In the genomic region with DNA sequence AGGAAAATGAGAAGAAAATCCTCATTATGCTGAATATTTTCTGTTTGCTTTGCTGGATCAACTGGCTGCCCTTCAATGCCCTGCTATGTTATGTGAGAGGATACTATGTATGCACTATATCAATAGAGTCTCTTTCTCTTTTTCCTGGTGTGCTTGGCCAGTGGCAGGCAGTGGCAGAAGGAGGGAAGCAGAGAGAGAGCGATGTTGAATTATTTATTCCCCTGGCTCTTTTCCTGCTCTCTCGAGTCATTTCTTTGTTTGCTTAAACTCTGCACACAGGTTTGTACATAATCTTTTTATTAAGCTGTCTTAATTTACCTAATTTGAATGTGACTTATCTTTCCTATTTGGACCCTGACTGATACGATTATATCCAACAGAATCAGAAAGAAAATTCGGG, we compare ENCODE assay signal across 24 cellular contexts.
DNase-seq lines count a peak whose midpoint lies in the region; ATAC-seq and TF ChIP-seq lines count a peak whose summit lies in the region.
"Had no signal": no experiment of that assay in that cellular context is flagged by ENCODE, and none has a peak within 500 bp of the region (broad histone marks: within the 10 kb centered on the region; RNA-seq: fewer than 3 reads in every experiment).

No MANE protein-coding gene starts in this region.

- no peaks in the 10 kb centered on the region for H3K4me1 ChIP-seq in endodermal cell (ENCODE audit: control insufficient read depth, insufficient read depth, low read length)
- H3K4me1 ChIP-seq: SJSA1 had no signal

- H3K36me3 ChIP-seq in endodermal cell (ENCODE audit: control insufficient read depth, insufficient read depth, low read length), result no peaks in the 10 kb centered on the region
- H3K36me3 ChIP-seq: SJSA1 had no signal

- TF ChIP-seq CTCF in VCaP (conservative IDR thresholded peaks at IDR 0.05) (no peak; the same call in 1 of the 2 replicates), endodermal cell (conservative IDR thresholded peaks at IDR 0.05) (no peak)

- no peak overlapping the region for H3K9ac ChIP-seq in endodermal cell (ENCODE audit: extremely low read depth, low read length, poor library complexity, severe bottlenecking)

- H3K4me3 ChIP-seq in endodermal cell (ENCODE audit: low read length), result no peak overlapping the region
- H3K4me3 ChIP-seq: PC-9, SJSA1 had no signal

- no peaks in the 10 kb centered on the region for H3K9me3 ChIP-seq in endodermal cell (ENCODE audit: control insufficient read depth, low read length)
- H3K9me3 ChIP-seq: SJSA1 had no signal

- DNase-seq in NCI-H1092 treated with DMSO at 0.1 percent for 48 hours (lab: John Stamatoyannopoulos, UW), result peak; percentile 6
- no peak for DNase-seq in NCI-H1092 (lab: John Stamatoyannopoulos, UW)
- peak; percentile 42 for DNase-seq in DMS53 treated with DMSO at 0.1 percent for 48 hours (lab: John Stamatoyannopoulos, UW; ENCODE audit: unreplicated experiment)
- DNase-seq in endodermal cell, result no peak
- DNase-seq in stimulated activated CD8-positive, alpha-beta memory T cell treated with anti-CD3 and anti-CD28 coated beads, Interleukin-4, amount 100 ng/mL, for 48 hours, result no peak
- DNase-seq: 8988T; ACHN; DMS79 treated with DMSO at 0.1 percent for 48 hours; GF-D8; H7; Karpas-422; NCI-H1105 treated with DMSO at 0.1 percent for 48 hours; NCI-H146; NCI-H2171 treated with DMSO at 0.1 percent for 48 hours; NCI-H345; NCI-H510A treated with DMSO at 0.1 percent for 48 hours; NK-92 treated with Interleukin-12 subunit alpha and Interleukin-12 subunit beta, amount 100 ng/mL, for 24 hours; PC-9; T-cell had no signal

- no peaks in the 10 kb centered on the region for H3K9me3 Mint-ChIP-seq in endodermal cell

- no peaks in the 10 kb centered on the region for H3K4me1 Mint-ChIP-seq in endodermal cell
- H3K4me1 Mint-ChIP-seq: T-cell had no signal

- H3K36me3 Mint-ChIP-seq in endodermal cell (ENCODE audit: low read depth), result no peaks in the 10 kb centered on the region
- H3K36me3 Mint-ChIP-seq: T-cell had no signal

- H3K27me3 ChIP-seq in endodermal cell (ENCODE audit: control insufficient read depth, insufficient read depth, low read length, poor library complexity, severe bottlenecking), result no peaks in the 10 kb centered on the region
- H3K27me3 ChIP-seq: SJSA1 had no signal

- no peak for ATAC-seq in GM18909 (IDR thresholded peaks at IDR 0.05; ENCODE audit: poor library complexity, unreplicated experiment)
- ATAC-seq: HepG2, Right ventricle myocardium inferior, T-cell had no signal

- WGBS in endodermal cell (ENCODE audit: insufficient coverage in 1 of 2, insufficient read length in 1 of 2), 2 experiments, result 84% methylated on average over 4 of the region's 4 CpGs; no CpG with 5 or more reads in 1 of the 2 experiments

- H3K27me3 Mint-ChIP-seq in endodermal cell (ENCODE audit: insufficient read depth), result no peaks in the 10 kb centered on the region
- H3K27me3 Mint-ChIP-seq: T-cell had no signal

- no peak overlapping the region for H3K27ac Mint-ChIP-seq in endodermal cell
- H3K27ac Mint-ChIP-seq: T-cell had no signal

- H3K4me3 Mint-ChIP-seq in endodermal cell, result no peak overlapping the region
- H3K4me3 Mint-ChIP-seq: T-cell had no signal

- H3K27ac ChIP-seq in VCaP, result peak overlapping the region; percentile 71
- H3K27ac ChIP-seq in endodermal cell (ENCODE audit: low read depth, low read length), result no peak overlapping the region
- H3K27ac ChIP-seq: PC-9, SJSA1 had no signal

Comparison
In these comparisons a context has a peak if more than half of its experiments do, and no peak if none do; other contexts are left out.
1. DNase-seq: peak in NCI-H1092 treated with DMSO at 0.1 percent for 48 hours (single experiment) and DMS53 treated with DMSO at 0.1 percent for 48 hours (single experiment); none in NCI-H1092 (single experiment), endodermal cell (single experiment) and stimulated activated CD8-positive, alpha-beta memory T cell treated with anti-CD3 and anti-CD28 coated beads, Interleukin-4, amount 100 ng/mL, for 48 hours (single experiment).